ENCODE assay signal across 16 cellular contexts in the genomic region with DNA sequence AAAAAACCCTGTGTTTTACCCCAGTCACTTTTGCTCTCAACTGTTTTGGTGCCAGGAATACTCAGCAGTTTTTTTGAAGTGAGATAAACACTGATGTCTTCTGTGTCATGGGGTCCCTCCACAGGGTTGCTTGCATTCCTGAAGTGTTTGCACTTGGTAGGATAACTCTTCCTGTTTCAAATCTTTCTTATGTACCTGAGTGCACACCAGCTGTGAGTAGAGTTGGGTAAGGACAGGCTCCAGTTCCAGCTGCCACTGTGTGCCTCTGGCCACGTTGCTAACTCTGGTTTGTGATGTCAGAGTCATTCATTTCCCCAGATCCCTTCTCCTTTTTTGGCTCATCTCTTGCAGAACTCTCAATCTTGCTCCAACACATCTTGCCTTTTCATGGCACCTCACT.
DNase-seq lines count a peak whose midpoint lies in the region; ATAC-seq and TF ChIP-seq lines count a peak whose summit lies in the region.
"Had no signal": no experiment of that assay in that cellular context is flagged by ENCODE, and none has a peak within 500 bp of the region (broad histone marks: within the 10 kb centered on the region; RNA-seq: fewer than 3 reads in every experiment).

No MANE protein-coding gene starts in this region.

- no peaks in the 10 kb centered on the region for H3K79me2 ChIP-seq in KMS-11 (ENCODE audit: insufficient read depth, low read depth)

- H2BK15ac ChIP-seq in neuronal stem cell (ENCODE audit: low read length) = no peak overlapping the region

- no peaks in the 10 kb centered on the region for H3K36me3 Mint-ChIP-seq in activated T-cell treated with anti-CD3 and anti-CD28 coated beads, Interleukin-2, amount 50 U/mL, for 72 hours (ENCODE audit: insufficient read depth in 2 of 2)
- no peaks in the 10 kb centered on the region for H3K36me3 Mint-ChIP-seq in activated naive CD8-positive, alpha-beta T cell treated with anti-CD3 and anti-CD28 coated beads, Interleukin-2, amount 50 U/mL, for 24 hours (ENCODE audit: low read depth)
- H3K36me3 Mint-ChIP-seq: stimulated activated naive B cell treated with anti-CD40 and anti-IgM and Interleukin-4, amounts not matched to agents 10 μg/mL and 1 μg/mL and 100 μg/mL, for 72 hours had no signal

- no peak overlapping the region for H3K4ac ChIP-seq in neuronal stem cell (ENCODE audit: low read length)

- no peak for ATAC-seq in activated T-cell treated with anti-CD3 and anti-CD28 coated beads, Interleukin-2, amount 50 U/mL, for 72 hours (replicated peaks in 1 of 2)
- no peak for ATAC-seq in activated naive CD8-positive, alpha-beta T cell treated with anti-CD3 and anti-CD28 coated beads, Interleukin-2, amount 50 U/mL, for 24 hours
- ATAC-seq: naive thymus-derived CD4-positive, alpha-beta T cell; stimulated activated naive B cell treated with anti-CD40 and anti-IgM and Interleukin-4, amounts not matched to agents 10 μg/mL and 1 μg/mL and 100 μg/mL, for 72 hours had no signal

- H2BK12ac ChIP-seq in neuronal stem cell (ENCODE audit: low read length) = no peak overlapping the region

- no peak for DNase-seq in activated T-cell treated with anti-CD3 and anti-CD28 coated beads, Interleukin-2, amount 50 U/mL, for 72 hours
- no peak for DNase-seq in activated T-cell treated with anti-CD3 and anti-CD28 coated beads, Interleukin-2, amount 50 U/mL, for 48 hours
- no peak for DNase-seq in activated naive CD8-positive, alpha-beta T cell treated with anti-CD3 and anti-CD28 coated beads, Interleukin-2, amount 50 U/mL, for 24 hours
- DNase-seq in neuronal stem cell (ENCODE audit: low spot score) (no peak), esophagus squamous epithelium (lab: John Stamatoyannopoulos, UW) (no peak), DMS79 (lab: John Stamatoyannopoulos, UW) (no peak), H7 (no peak)
- DNase-seq: activated CD4-positive, CD25-positive, alpha-beta regulatory T cell; naive thymus-derived CD4-positive, alpha-beta T cell; NCI-H1436; NCI-H524; stimulated activated CD4-positive, alpha-beta T cell treated with anti-CD3 and anti-CD28 coated beads, Interleukin-4, amount 100 ng/mL, for 24 hours; stimulated activated naive B cell treated with anti-CD40 and anti-IgM and Interleukin-4, amounts not matched to agents 10 μg/mL and 1 μg/mL and 100 μg/mL, for 72 hours had no signal

- H3K9ac ChIP-seq in KMS-11 = no peak overlapping the region; the same call in 1 of the 2 replicates
- no peak overlapping the region for H3K9ac ChIP-seq in neuronal stem cell (ENCODE audit: low read depth, low read length, poor library complexity)

- peak overlapping the region in 1 of 2 donors; percentile 32 for H3K4me3 Mint-ChIP-seq in activated T-cell treated with anti-CD3 and anti-CD28 coated beads, Interleukin-2, amount 50 U/mL, for 72 hours
- H3K4me3 Mint-ChIP-seq in activated naive CD8-positive, alpha-beta T cell treated with anti-CD3 and anti-CD28 coated beads, Interleukin-2, amount 50 U/mL, for 24 hours = no peak overlapping the region
- H3K4me3 Mint-ChIP-seq: B cell; stimulated activated naive B cell treated with anti-CD40 and anti-IgM and Interleukin-4, amounts not matched to agents 10 μg/mL and 1 μg/mL and 100 μg/mL, for 72 hours had no signal

- H3K27ac ChIP-seq in KMS-11 (peak overlapping the region; percentile 85), neuronal stem cell (replicated peaks; ENCODE audit: low read length) (no peak overlapping the region), esophagus squamous epithelium (no peak overlapping the region)

- TF ChIP-seq CTCF in KMS-11 (conservative IDR thresholded peaks at IDR 0.05; ENCODE audit: low read depth, low read length) = no peak
- TF ChIP-seq CTCF in esophagus squamous epithelium (IDR thresholded peaks at IDR 0.05) = no peak

- H2BK5ac ChIP-seq in neuronal stem cell (ENCODE audit: low read length) = no peak overlapping the region

- peak overlapping the region; percentile 9 for H3K27ac Mint-ChIP-seq in activated T-cell treated with anti-CD3 and anti-CD28 coated beads, Interleukin-2, amount 50 U/mL, for 72 hours
- H3K27ac Mint-ChIP-seq in activated naive CD8-positive, alpha-beta T cell treated with anti-CD3 and anti-CD28 coated beads, Interleukin-2, amount 50 U/mL, for 24 hours = peak overlapping the region; percentile 91
- H3K27ac Mint-ChIP-seq: B cell; stimulated activated naive B cell treated with anti-CD40 and anti-IgM and Interleukin-4, amounts not matched to agents 10 μg/mL and 1 μg/mL and 100 μg/mL, for 72 hours had no signal

- H3K4me1 ChIP-seq in KMS-11 (ENCODE audit: low read depth, poor library complexity, severe bottlenecking) (peaks cover 60% of the 10 kb centered on the region), neuronal stem cell (ENCODE audit: control insufficient read depth in 2 of 2, insufficient read depth in 1 of 2, low read depth in 1 of 2, low read length in 2 of 2) (no peaks in the 10 kb centered on the region), esophagus squamous epithelium (no peaks in the 10 kb centered on the region)

- H3K4me1 Mint-ChIP-seq in activated T-cell treated with anti-CD3 and anti-CD28 coated beads, Interleukin-2, amount 50 U/mL, for 72 hours (ENCODE audit: low read depth) = peaks cover 59% of the 10 kb centered on the region
- peaks cover 55% of the 10 kb centered on the region for H3K4me1 Mint-ChIP-seq in activated naive CD8-positive, alpha-beta T cell treated with anti-CD3 and anti-CD28 coated beads, Interleukin-2, amount 50 U/mL, for 24 hours

- H2AFZ ChIP-seq in KMS-11 (ENCODE audit: low read depth) = peak overlapping the region; percentile 53
- H2AFZ ChIP-seq in neuronal stem cell (ENCODE audit: low read length) = peak overlapping the region; percentile 32

- H3K27me3 Mint-ChIP-seq in activated T-cell treated with anti-CD3 and anti-CD28 coated beads, Interleukin-2, amount 50 U/mL, for 72 hours (ENCODE audit: low read depth) = no peaks in the 10 kb centered on the region
- H3K27me3 Mint-ChIP-seq in activated naive CD8-positive, alpha-beta T cell treated with anti-CD3 and anti-CD28 coated beads, Interleukin-2, amount 50 U/mL, for 24 hours = no peaks in the 10 kb centered on the region
- H3K27me3 Mint-ChIP-seq: B cell; naive thymus-derived CD4-positive, alpha-beta T cell; stimulated activated naive B cell treated with anti-CD40 and anti-IgM and Interleukin-4, amounts not matched to agents 10 μg/mL and 1 μg/mL and 100 μg/mL, for 72 hours had no signal

- H3K4me3 ChIP-seq in KMS-11 (IDR thresholded peaks at IDR 0.05; ENCODE audit: insufficient read depth, low read depth, low read length) = no peak overlapping the region
- no peak overlapping the region for H3K4me3 ChIP-seq in neuronal stem cell (ENCODE audit: low read length in 2 of 2)
- no peak overlapping the region for H3K4me3 ChIP-seq in esophagus squamous epithelium
- H3K4me3 ChIP-seq in H7 (ENCODE audit: insufficient read depth, low read depth, low read length) = no peak overlapping the region

- no peak for TF ChIP-seq POLR2A in esophagus squamous epithelium (IDR thresholded peaks at IDR 0.05)

- no peaks in the 10 kb centered on the region for H3K79me1 ChIP-seq in neuronal stem cell (ENCODE audit: low read depth, low read length)

- H2AK5ac ChIP-seq in neuronal stem cell (ENCODE audit: low read depth, low read length) = no peak overlapping the region

- intact Hi-C loops in esophagus squamous epithelium (cut with DNase I) = no loop called here

- H3K27me3 ChIP-seq in KMS-11 (ENCODE audit: insufficient read depth, low read depth) (no peaks in the 10 kb centered on the region), neuronal stem cell (ENCODE audit: control insufficient read depth in 3 of 3, insufficient read depth in 3 of 3, low read depth in 1 of 3, low read length in 3 of 3) (no peaks in the 10 kb centered on the region), esophagus squamous epithelium (no peaks in the 10 kb centered on the region), H7 (ENCODE audit: control insufficient read depth, insufficient read depth, low read length) (no peaks in the 10 kb centered on the region)

- H3K9me3 ChIP-seq in neuronal stem cell (replicated peaks in 1 of 2; ENCODE audit: control insufficient read depth in 2 of 2, insufficient read depth in 1 of 2, low read depth in 1 of 2, low read length in 2 of 2) = no peaks in the 10 kb centered on the region
- no peaks in the 10 kb centered on the region for H3K9me3 ChIP-seq in esophagus squamous epithelium

- H4K8ac ChIP-seq in neuronal stem cell (ENCODE audit: low read depth, low read length) = no peak overlapping the region

- no peaks in the 10 kb centered on the region for H3K9me3 Mint-ChIP-seq in activated T-cell treated with anti-CD3 and anti-CD28 coated beads, Interleukin-2, amount 50 U/mL, for 72 hours
- H3K9me3 Mint-ChIP-seq in activated naive CD8-positive, alpha-beta T cell treated with anti-CD3 and anti-CD28 coated beads, Interleukin-2, amount 50 U/mL, for 24 hours = peaks cover 12% of the 10 kb centered on the region
- H3K9me3 Mint-ChIP-seq: IgD-negative memory B cell; stimulated activated naive B cell treated with anti-CD40 and anti-IgM and Interleukin-4, amounts not matched to agents 10 μg/mL and 1 μg/mL and 100 μg/mL, for 72 hours had no signal

- no peak overlapping the region for H3K23ac ChIP-seq in neuronal stem cell (ENCODE audit: low read depth, low read length, poor library complexity)

- no peak overlapping the region for H3K14ac ChIP-seq in neuronal stem cell (ENCODE audit: low read length)

- H3K4me2 ChIP-seq in KMS-11 = peak overlapping the region; percentile 85
- H3K4me2 ChIP-seq in neuronal stem cell (ENCODE audit: insufficient read depth, low read length, poor library complexity, severe bottlenecking) = no peak overlapping the region

- no peak overlapping the region for H2BK120ac ChIP-seq in neuronal stem cell (ENCODE audit: low read depth, low read length)

- no peaks in the 10 kb centered on the region for H4K20me1 ChIP-seq in KMS-11 (ENCODE audit: insufficient read depth)

- no peak overlapping the region for H4K91ac ChIP-seq in neuronal stem cell (ENCODE audit: low read depth, low read length, poor library complexity)

- H3K36me3 ChIP-seq in KMS-11 (ENCODE audit: insufficient read depth) (no peaks in the 10 kb centered on the region), neuronal stem cell (replicated peaks in 1 of 2; ENCODE audit: control insufficient read depth in 2 of 2, insufficient read depth in 2 of 2, low read length in 2 of 2) (no peaks in the 10 kb centered on the region), esophagus squamous epithelium (no peaks in the 10 kb centered on the region), H7 (replicated peaks; ENCODE audit: control insufficient read depth, insufficient read depth, low read length) (no peaks in the 10 kb centered on the region)

- no CpG with 5 or more reads among the region's 1 CpG for WGBS in neuronal stem cell (ENCODE audit: extremely low coverage in 2 of 2, insufficient read length in 2 of 2, insufficient replicate concordance in 1 of 2), 2 donors
- 0 to 17% methylated on average over 1 of the region's 1 CpG for WGBS in esophagus squamous epithelium, 2 donors

- H3K18ac ChIP-seq in neuronal stem cell (ENCODE audit: low read length) = no peak overlapping the region
